Comparison of ENCODE assay signal across 8 cellular contexts in the genomic region with DNA sequence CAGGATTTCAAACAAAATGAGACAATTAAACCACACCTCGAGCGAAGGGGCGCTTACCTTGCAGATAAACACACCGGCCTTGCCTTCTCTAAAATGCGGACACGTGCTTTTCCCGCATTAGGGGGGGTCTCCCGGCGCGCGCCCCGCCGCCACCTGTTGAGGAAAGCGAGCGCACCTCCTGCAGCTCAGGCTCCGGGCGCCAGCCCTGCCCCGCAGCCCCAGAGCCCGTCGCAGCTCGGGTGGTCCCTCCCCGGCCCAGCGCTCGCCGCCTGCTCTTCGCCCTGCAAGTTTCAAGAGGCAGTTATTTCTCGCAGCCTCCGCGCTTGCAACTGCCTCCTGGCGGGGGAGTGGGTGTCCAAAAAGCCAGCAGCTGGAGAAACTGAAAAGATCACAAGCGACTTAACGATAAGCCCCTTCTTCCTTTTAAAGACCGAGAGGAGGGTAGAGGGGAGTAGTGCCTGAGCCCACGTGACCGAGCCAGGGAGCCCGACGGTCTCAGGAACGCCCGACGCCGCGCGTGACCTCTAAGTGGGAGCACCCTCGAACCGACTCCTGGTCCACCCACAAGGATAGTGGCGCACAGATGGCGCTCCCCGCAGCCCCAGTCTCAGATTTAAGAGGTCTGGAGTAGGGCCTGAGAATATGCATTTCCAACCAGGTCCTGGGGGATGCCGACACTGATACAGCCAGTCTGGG. TPM values are rescaled to one million over a fixed set of nuclear protein-coding genes. Genes with fewer than 3 reads are reported as not detected.
DNase-seq lines count a peak whose midpoint lies in the region; ATAC-seq and TF ChIP-seq lines count a peak whose summit lies in the region.

Gene ESR2 (minus strand): TSS at position 396 of the 696 bp plus-strand sequence. CDS start 11,386 bp downstream, outside the sequence.

- H3K36me3 Mint-ChIP-seq in activated naive CD4-positive, alpha-beta T cell treated with anti-CD3 and anti-CD28 coated beads for 36 hours (ENCODE audit: low read depth), result no peaks in the 10 kb centered on the region

- H3K27ac Mint-ChIP-seq in activated naive CD4-positive, alpha-beta T cell treated with anti-CD3 and anti-CD28 coated beads for 36 hours, result no peak within 1 kb of the TSS

- peak; percentile 15 for TF ChIP-seq CTCF in HFF-Myc (IDR thresholded peaks at IDR 0.05; ENCODE audit: low read depth, low read length, missing control alignments)
- peak; percentile 46 for TF ChIP-seq CTCF in retinal pigment epithelial cell (conservative IDR thresholded peaks at IDR 0.05; ENCODE audit: low read depth, low read length)

- DNase-seq in NCI-H2171 treated with DMSO at 0.1 percent for 48 hours (lab: John Stamatoyannopoulos, UW) (peak; percentile 69), NCI-H2171 (lab: John Stamatoyannopoulos, UW) (no peak), HFF-Myc (ENCODE audit: extremely low read depth, low read depth) (no peak), NCI-H2227 treated with DMSO at 0.1 percent for 48 hours (lab: John Stamatoyannopoulos, UW) (peak; percentile 9), left cardiac atrium (peak; percentile 27), retinal pigment epithelial cell (ENCODE audit: low read depth) (no peak), NCI-H446 treated with DMSO at 0.1 percent for 48 hours (lab: John Stamatoyannopoulos, UW) (no peak)
- peak; percentile 42 for DNase-seq in activated naive CD4-positive, alpha-beta T cell treated with anti-CD3 and anti-CD28 coated beads for 36 hours

- peak within 1 kb of the TSS; percentile 28 for H3K4me3 ChIP-seq in HFF-Myc (replicated peaks; ENCODE audit: low read depth, low read length)
- peak within 1 kb of the TSS; percentile 50 for H3K4me3 ChIP-seq in retinal pigment epithelial cell (ENCODE audit: low read length)

- H3K27me3 Mint-ChIP-seq in activated naive CD4-positive, alpha-beta T cell treated with anti-CD3 and anti-CD28 coated beads for 36 hours (ENCODE audit: low read depth), result peaks cover 17% of the 10 kb centered on the region

- no peaks in the 10 kb centered on the region for H3K9me3 Mint-ChIP-seq in activated naive CD4-positive, alpha-beta T cell treated with anti-CD3 and anti-CD28 coated beads for 36 hours

- CTCF ChIA-PET in activated naive CD4-positive, alpha-beta T cell treated with anti-CD3 and anti-CD28 coated beads for 36 hours (lab: Charles Lee), result interaction anchor here (0.7 to 2.8 kb wide), 13 partner anchors 10 to 495 kb away, joined by 3 to 26 read pairs (median 4); no protein-coding TSS in a partner anchor

- ATAC-seq in left cardiac atrium, result peak; percentile 62 to 74

- intact Hi-C loops in activated naive CD4-positive, alpha-beta T cell treated with anti-CD3 and anti-CD28 coated beads for 36 hours (cut with micrococcal nuclease), result loop anchor here (1.0 to 10.0 kb wide), 6 partner anchors 135 to 819 kb away; partner anchors contain the start of gene SYNE2
- intact Hi-C loops in left cardiac atrium (cut with DNase I), result loop anchor here (2.0 to 10.0 kb wide), 3 partner anchors 135 to 499 kb away; no protein-coding TSS in a partner anchor

- H3K4me1 Mint-ChIP-seq in activated naive CD4-positive, alpha-beta T cell treated with anti-CD3 and anti-CD28 coated beads for 36 hours (ENCODE audit: low read depth), result peaks cover 39% of the 10 kb centered on the region

- H3K4me3 Mint-ChIP-seq in activated naive CD4-positive, alpha-beta T cell treated with anti-CD3 and anti-CD28 coated beads for 36 hours, result peak within 1 kb of the TSS; percentile 68

RNA-seq across cellular contexts. Expression of gene ESR2, which starts in this region (rescaled TPM):
- under 1 TPM; 0.27 to 0.43 TPM for total RNA-seq in activated naive CD4-positive, alpha-beta T cell treated with anti-CD3 and anti-CD28 coated beads for 36 hours
- 1 to 10 TPM in 1 of 2 donors, under 1 TPM in 1; 0.31 to 1.3 TPM for total RNA-seq in left cardiac atrium

Comparison
In these comparisons a context has a peak if more than half of its experiments do, and no peak if none do; other contexts are left out.
1. DNase-seq: peak in NCI-H2171 treated with DMSO at 0.1 percent for 48 hours (single experiment), NCI-H2227 treated with DMSO at 0.1 percent for 48 hours (single experiment) and left cardiac atrium (single experiment); none in NCI-H2171 (single experiment), HFF-Myc (single experiment), retinal pigment epithelial cell (single experiment) and NCI-H446 treated with DMSO at 0.1 percent for 48 hours (single experiment).
2. Peak in DNase-seq in activated naive CD4-positive, alpha-beta T cell treated with anti-CD3 and anti-CD28 coated beads for 36 hours; RNA of the gene not detected or under 1 TPM.